ENCODE assay signal across 12 cellular contexts in the genomic region with DNA sequence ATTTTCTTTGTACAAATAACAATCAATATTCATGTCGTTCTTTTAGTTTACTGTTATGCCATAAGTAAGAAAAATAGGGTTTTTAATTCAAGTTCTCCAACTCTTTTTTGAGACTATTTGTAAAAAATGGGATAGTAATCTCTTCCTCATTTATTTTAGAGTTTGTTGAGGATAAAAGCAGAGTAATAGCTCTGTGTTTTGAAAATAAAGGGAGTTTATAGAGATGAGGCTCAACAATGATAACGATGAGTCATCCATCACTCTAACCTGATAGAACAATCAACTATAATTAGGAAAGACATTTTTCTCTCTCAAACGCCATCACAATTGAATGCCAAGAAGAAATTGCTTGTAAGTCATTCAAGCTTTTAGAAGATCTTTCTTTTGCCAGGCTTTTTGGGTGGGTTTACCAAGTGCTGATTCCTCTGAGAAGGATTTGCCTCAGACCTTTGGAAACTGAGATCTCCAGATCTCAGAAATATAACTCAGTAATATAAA. TPM values are rescaled to one million over a fixed set of nuclear protein-coding genes. Genes with fewer than 3 reads are reported as not detected.
DNase-seq lines count a peak whose midpoint lies in the region; ATAC-seq lines count a peak whose summit lies in the region.
"Had no signal": no experiment of that assay in that cellular context is flagged by ENCODE, and none has a peak within 500 bp of the region (broad histone marks: within the 10 kb centered on the region; RNA-seq: fewer than 3 reads in every experiment).

No MANE protein-coding gene starts in this region.

- no peaks in the 10 kb centered on the region for H3K27me3 ChIP-seq in CD4-positive, CD25-positive, alpha-beta regulatory T cell (ENCODE audit: control insufficient read depth, insufficient read depth, low read length)
- H3K27me3 ChIP-seq in aorta (ENCODE audit: control insufficient read depth in 1 of 2, insufficient read depth in 2 of 2, low read length in 1 of 2), result no peaks in the 10 kb centered on the region
- H3K27me3 ChIP-seq: hepatocyte had no signal

- H3K9me3 ChIP-seq in CD4-positive, CD25-positive, alpha-beta regulatory T cell (ENCODE audit: control insufficient read depth in 2 of 2, low read length in 2 of 2), result no peaks in the 10 kb centered on the region
- H3K9me3 ChIP-seq in aorta (ENCODE audit: control insufficient read depth, low read length), result peaks cover 1% of the 10 kb centered on the region

- peaks cover 45% of the 10 kb centered on the region for H3K4me1 ChIP-seq in CD4-positive, CD25-positive, alpha-beta regulatory T cell (ENCODE audit: control insufficient read depth, insufficient read depth, low read length, poor library complexity, severe bottlenecking)
- H3K4me1 ChIP-seq in aorta (ENCODE audit: control insufficient read depth in 1 of 2, insufficient read depth in 2 of 2, low read length in 2 of 2), result no peaks in the 10 kb centered on the region

- H3K4me1 Mint-ChIP-seq in CD4-positive, CD25-positive, alpha-beta regulatory T cell, result peaks cover 41 to 78% (median 59%) of the 10 kb centered on the region in 4 donors
- peaks cover 87% of the 10 kb centered on the region for H3K4me1 Mint-ChIP-seq in activated naive CD8-positive, alpha-beta T cell treated with anti-CD3 and anti-CD28 coated beads, Interleukin-2, amount 50 U/mL, for 24 hours
- H3K4me1 Mint-ChIP-seq in natural killer cell treated with Interleukin-12 subunit alpha and Interleukin-12 subunit beta and Interleukin-15 and Interleukin-18, amount 100 ng/mL, for 72 hours (ENCODE audit: low read depth in 2 of 2), result peaks cover 32 to 71% of the 10 kb centered on the region in 2 donors

- H3K27ac ChIP-seq in CD4-positive, CD25-positive, alpha-beta regulatory T cell (ENCODE audit: insufficient read depth, low read length, poor library complexity, severe bottlenecking), result peak overlapping the region; percentile 75
- no peak overlapping the region for H3K27ac ChIP-seq in aorta (ENCODE audit: low read depth in 1 of 2, low read length in 2 of 2)
- H3K27ac ChIP-seq: hepatocyte had no signal

- peak; percentile 18 to 26 for ATAC-seq in CD4-positive, CD25-positive, alpha-beta regulatory T cell (ENCODE audit: low read depth in 2 of 2)
- ATAC-seq in HG02798 (IDR thresholded peaks at IDR 0.05; ENCODE audit: poor library complexity, unreplicated experiment), result peak; percentile 5
- no peak for ATAC-seq in activated naive CD8-positive, alpha-beta T cell treated with anti-CD3 and anti-CD28 coated beads, Interleukin-2, amount 50 U/mL, for 24 hours
- ATAC-seq in natural killer cell treated with Interleukin-12 subunit alpha and Interleukin-12 subunit beta and Interleukin-15 and Interleukin-18, amount 100 ng/mL, for 72 hours, result no peak
- ATAC-seq in aorta (ENCODE audit: low FRiP score), result no peak

- peak overlapping the region; percentile 96 for H3K4me3 ChIP-seq in CD4-positive, CD25-positive, alpha-beta regulatory T cell (ENCODE audit: low read depth, low read length)
- no peak overlapping the region for H3K4me3 ChIP-seq in aorta (ENCODE audit: low read length in 2 of 2)
- H3K4me3 ChIP-seq: hepatocyte had no signal

- H3K4me3 Mint-ChIP-seq in CD4-positive, CD25-positive, alpha-beta regulatory T cell, result peak overlapping the region; percentile 93 to 94 (median 94)
- peak overlapping the region; percentile 86 for H3K4me3 Mint-ChIP-seq in activated naive CD8-positive, alpha-beta T cell treated with anti-CD3 and anti-CD28 coated beads, Interleukin-2, amount 50 U/mL, for 24 hours
- H3K4me3 Mint-ChIP-seq in natural killer cell treated with Interleukin-12 subunit alpha and Interleukin-12 subunit beta and Interleukin-15 and Interleukin-18, amount 100 ng/mL, for 72 hours, result peak overlapping the region; percentile 76

- H3K36me3 Mint-ChIP-seq in CD4-positive, CD25-positive, alpha-beta regulatory T cell, result peaks cover 7% of the 10 kb centered on the region
- H3K36me3 Mint-ChIP-seq in activated naive CD8-positive, alpha-beta T cell treated with anti-CD3 and anti-CD28 coated beads, Interleukin-2, amount 50 U/mL, for 24 hours (ENCODE audit: low read depth), result peaks cover 24% of the 10 kb centered on the region
- peaks cover 6% of the 10 kb centered on the region for H3K36me3 Mint-ChIP-seq in natural killer cell treated with Interleukin-12 subunit alpha and Interleukin-12 subunit beta and Interleukin-15 and Interleukin-18, amount 100 ng/mL, for 72 hours

- no peak for DNase-seq in CD4-positive, CD25-positive, alpha-beta regulatory T cell
- DNase-seq in activated naive CD8-positive, alpha-beta T cell treated with anti-CD3 and anti-CD28 coated beads, Interleukin-2, amount 50 U/mL, for 24 hours, result no peak
- no peak for DNase-seq in natural killer cell treated with Interleukin-12 subunit alpha and Interleukin-12 subunit beta and Interleukin-15 and Interleukin-18, amount 100 ng/mL, for 72 hours (ENCODE audit: low spot score)
- DNase-seq in aorta (no peak), amniotic stem cell (lab: John Stamatoyannopoulos, UW) (no peak), GM19240 (ENCODE audit: insufficient read length, low spot score) (no peak), NCI-H1694 (lab: John Stamatoyannopoulos, UW) (no peak)
- DNase-seq: activated CD8-positive, alpha-beta memory T cell treated with anti-CD3 and anti-CD28 coated beads, Interleukin-2, amount 50 U/mL, for 4 hours; SIG-M5 had no signal

- H3K9me3 Mint-ChIP-seq in CD4-positive, CD25-positive, alpha-beta regulatory T cell, result peaks cover 0 to 6% (median 0%) of the 10 kb centered on the region in 7 donors
- peaks cover 7% of the 10 kb centered on the region for H3K9me3 Mint-ChIP-seq in activated naive CD8-positive, alpha-beta T cell treated with anti-CD3 and anti-CD28 coated beads, Interleukin-2, amount 50 U/mL, for 24 hours
- H3K9me3 Mint-ChIP-seq in natural killer cell treated with Interleukin-12 subunit alpha and Interleukin-12 subunit beta and Interleukin-15 and Interleukin-18, amount 100 ng/mL, for 72 hours, result peaks cover 4% of the 10 kb centered on the region

- H3K36me3 ChIP-seq in CD4-positive, CD25-positive, alpha-beta regulatory T cell (ENCODE audit: control insufficient read depth, insufficient read depth, low read length), result no peaks in the 10 kb centered on the region
- no peaks in the 10 kb centered on the region for H3K36me3 ChIP-seq in aorta (ENCODE audit: control insufficient read depth in 1 of 2, insufficient read depth in 2 of 2, low read length in 1 of 2)

- WGBS in aorta, 2 donors, result 44 to 49% methylated on average over 3 of the region's 3 CpGs

- peak overlapping the region; percentile 92 to 99 (median 95) for H3K27ac Mint-ChIP-seq in CD4-positive, CD25-positive, alpha-beta regulatory T cell
- H3K27ac Mint-ChIP-seq in activated naive CD8-positive, alpha-beta T cell treated with anti-CD3 and anti-CD28 coated beads, Interleukin-2, amount 50 U/mL, for 24 hours, result peak overlapping the region; percentile 97
- H3K27ac Mint-ChIP-seq in natural killer cell treated with Interleukin-12 subunit alpha and Interleukin-12 subunit beta and Interleukin-15 and Interleukin-18, amount 100 ng/mL, for 72 hours, result peak overlapping the region; percentile 74 to 77

- no peaks in the 10 kb centered on the region for H3K27me3 Mint-ChIP-seq in CD4-positive, CD25-positive, alpha-beta regulatory T cell
- H3K27me3 Mint-ChIP-seq in activated naive CD8-positive, alpha-beta T cell treated with anti-CD3 and anti-CD28 coated beads, Interleukin-2, amount 50 U/mL, for 24 hours, result no peaks in the 10 kb centered on the region
- H3K27me3 Mint-ChIP-seq in natural killer cell treated with Interleukin-12 subunit alpha and Interleukin-12 subunit beta and Interleukin-15 and Interleukin-18, amount 100 ng/mL, for 72 hours, result no peaks in the 10 kb centered on the region

- intact Hi-C loops in aorta (cut with DNase I), result no loop called here

RNA-seq across cellular contexts. Expression of gene CD84, which starts 0.6 kb away (rescaled TPM):
- 135 TPM for total RNA-seq in CD4-positive, CD25-positive, alpha-beta regulatory T cell
- polyA plus RNA-seq in CD4-positive, CD25-positive, alpha-beta regulatory T cell, result 10 to 100 TPM; 20.7 to 36.4 (median 27.1) TPM
- 10 to 100 TPM in 1 of 2 donors, 1 to 10 TPM in 1; 3.8 to 13.4 TPM for total RNA-seq in natural killer cell treated with Interleukin-12 subunit alpha and Interleukin-12 subunit beta and Interleukin-15 and Interleukin-18, amount 100 ng/mL, for 72 hours
- 10 to 100 TPM; 10.8 to 22.9 TPM for total RNA-seq in aorta
- polyA plus RNA-seq in aorta, result 1 to 10 TPM in 1 of 2 donors, under 1 TPM in 1; 0.41 to 4.1 TPM
- total RNA-seq: dermis microvascular lymphatic vessel endothelial cell had no signal

RNA-seq across cellular contexts. Expression of gene SLAMF6, which starts 55.7 kb away (rescaled TPM):
- 60.0 TPM for total RNA-seq in CD4-positive, CD25-positive, alpha-beta regulatory T cell
- polyA plus RNA-seq in CD4-positive, CD25-positive, alpha-beta regulatory T cell, result 100 to 1,000 TPM; 122 to 163 (median 141) TPM
- 10 to 100 TPM; 10.9 to 17.7 TPM for total RNA-seq in natural killer cell treated with Interleukin-12 subunit alpha and Interleukin-12 subunit beta and Interleukin-15 and Interleukin-18, amount 100 ng/mL, for 72 hours
- 1 to 10 TPM; 1.2 to 1.5 TPM for total RNA-seq in aorta
- 1 to 10 TPM in 1 of 2 donors, not detected in 1; 1.5 TPM for polyA plus RNA-seq in aorta
- total RNA-seq: dermis microvascular lymphatic vessel endothelial cell, hepatocyte had no signal
- polyA plus RNA-seq: hepatocyte had no signal

Comparison
In these comparisons a context has a peak if more than half of its experiments do, and no peak if none do; other contexts are left out.
1. ATAC-seq: peak in CD4-positive, CD25-positive, alpha-beta regulatory T cell (2 of 2) and HG02798 (single experiment); none in activated naive CD8-positive, alpha-beta T cell treated with anti-CD3 and anti-CD28 coated beads, Interleukin-2, amount 50 U/mL, for 24 hours (single experiment), natural killer cell treated with Interleukin-12 subunit alpha and Interleukin-12 subunit beta and Interleukin-15 and Interleukin-18, amount 100 ng/mL, for 72 hours (0 of 2) and aorta (single experiment).
2. RNA of gene SLAMF6, which starts 55.7 kb away (total RNA-seq): 60.0 TPM in CD4-positive, CD25-positive, alpha-beta regulatory T cell (single experiment) and 10.9 to 17.7 TPM in natural killer cell treated with Interleukin-12 subunit alpha and Interleukin-12 subunit beta and Interleukin-15 and Interleukin-18, amount 100 ng/mL, for 72 hours; 1.2 to 1.5 TPM in aorta; every median in the first group is over 4 times any median in the second.
3. Peak in every context shown above with its lines, with median percentiles within 50 percentile points of each other: H3K27ac Mint-ChIP-seq and H3K4me3 Mint-ChIP-seq.